Comparison of ENCODE assay signal across 8 cellular contexts in genomic region chr1:234478481-234479309, GRCh38. TPM values are rescaled to one million over a fixed set of nuclear protein-coding genes. Genes with fewer than 3 reads are reported as not detected.
A peak's percentile ranks its signal among the peaks of the same experiment; 100 is the strongest.
DNase-seq lines count a peak whose midpoint lies in the region; ATAC-seq and TF ChIP-seq lines count a peak whose summit lies in the region.

Gene TARBP1, minus strand, starts transcription at chr1:234479179. Its CDS starts 76 bp downstream, at chr1:234479103.

- H2AFZ ChIP-seq in GM23248 = peak within 1 kb of the TSS; percentile 96
- H2AFZ ChIP-seq in neuron (ENCODE audit: low read depth, low read length) = peak within 1 kb of the TSS; percentile 88

- TF ChIP-seq POLR2A in Raji (IDR thresholded peaks at IDR 0.05; ENCODE audit: insufficient read depth, low read depth, low read length) = peak; percentile 84

- H3K9ac ChIP-seq in GM23248 = peak within 1 kb of the TSS; percentile 79
- peak within 1 kb of the TSS in 4 of 5 donors; percentile 31 to 77 (median 70) for H3K9ac ChIP-seq in subcutaneous abdominal adipose tissue (ENCODE audit: low read length in 5 of 5)

- peaks cover 10% of the 10 kb centered on the region for H3F3A ChIP-seq in GM23248 (ENCODE audit: insufficient read depth)

- in situ Hi-C loops in GM23248 (cut with MboI) = loop anchor here (25.0 kb wide), 1 partner anchor 259 kb away; no protein-coding TSS in a partner anchor

- H3K4me2 ChIP-seq in GM23248 (ENCODE audit: unreplicated experiment) = peak within 1 kb of the TSS; percentile 93

- H3K36me3 ChIP-seq in GM23248 (ENCODE audit: low read depth) = no peaks in the 10 kb centered on the region
- no peaks in the 10 kb centered on the region for H3K36me3 ChIP-seq in neuron (ENCODE audit: insufficient read depth, low read length)
- no peaks in the 10 kb centered on the region for H3K36me3 ChIP-seq in subcutaneous abdominal adipose tissue (ENCODE audit: control insufficient read depth in 5 of 5, insufficient read depth in 5 of 5, low read length in 5 of 5)

- peaks cover 20% of the 10 kb centered on the region for H3K79me2 ChIP-seq in GM23248 (ENCODE audit: insufficient read depth)

- H3K4me1 ChIP-seq in GM23248 (ENCODE audit: insufficient read depth) (no peaks in the 10 kb centered on the region), foreskin keratinocyte (no peaks in the 10 kb centered on the region), neuron (ENCODE audit: insufficient read depth, low read length) (peaks cover 6% of the 10 kb centered on the region), subcutaneous abdominal adipose tissue (ENCODE audit: control insufficient read depth in 5 of 5, insufficient read depth in 5 of 5, low read length in 5 of 5) (peaks cover 0 to 19% (median 15%) of the 10 kb centered on the region in 5 donors)

- peak; percentile 82 for ATAC-seq in foreskin keratinocyte

- H3K4me3 ChIP-seq in GM23248 (peak within 1 kb of the TSS; percentile 92), neuron (ENCODE audit: low read length) (peak within 1 kb of the TSS; percentile 96), subcutaneous abdominal adipose tissue (ENCODE audit: low read depth in 1 of 5, low read length in 5 of 5) (peak within 1 kb of the TSS; percentile 73 to 90 (median 84))

- H3K27me3 ChIP-seq in GM23248 (replicated peaks; ENCODE audit: insufficient read depth) (no peaks in the 10 kb centered on the region), foreskin keratinocyte (no peaks in the 10 kb centered on the region), neuron (ENCODE audit: insufficient read depth, low read length) (peaks cover 8% of the 10 kb centered on the region), subcutaneous abdominal adipose tissue (ENCODE audit: control insufficient read depth in 5 of 5, insufficient read depth in 4 of 5, low read length in 5 of 5) (no peaks in the 10 kb centered on the region)

- TF ChIP-seq CTCF in foreskin keratinocyte (conservative IDR thresholded peaks at IDR 0.05) = peak; percentile 55

- peak within 1 kb of the TSS; percentile 61 for H3K27ac ChIP-seq in GM23248
- peak within 1 kb of the TSS; percentile 61 for H3K27ac ChIP-seq in foreskin keratinocyte
- no peak within 1 kb of the TSS for H3K27ac ChIP-seq in subcutaneous abdominal adipose tissue (ENCODE audit: low read depth, low read length)

- no peaks in the 10 kb centered on the region for H3K9me2 ChIP-seq in GM23248 (ENCODE audit: insufficient read depth)

- H3K9me3 ChIP-seq in GM23248 (ENCODE audit: low read depth) (no peaks in the 10 kb centered on the region), neuron (ENCODE audit: low read length) (no peaks in the 10 kb centered on the region), subcutaneous abdominal adipose tissue (ENCODE audit: control insufficient read depth in 5 of 5, low read length in 5 of 5) (no peaks in the 10 kb centered on the region)

- 1% methylated on average over 64 to 76 of the region's 122 CpGs for WGBS in GM23248 (ENCODE audit: low coverage in 1 of 2, low lambda C conversion rate in 2 of 2, missing lambda C conversion rate in 2 of 2), 2 experiments

- DNase-seq in ELR (ENCODE audit: low read depth) (peak; percentile 81), GM23248 (peak; percentile 91), Kasumi-1 (lab: John Stamatoyannopoulos, UW) (peak; percentile 69 to 75), activated gamma-delta T cell (lab: John Stamatoyannopoulos, UW) (peak; percentile 57), foreskin keratinocyte (peak in 1 of 2 donors; percentile 62)

- no peaks in the 10 kb centered on the region for H4K20me1 ChIP-seq in GM23248 (ENCODE audit: insufficient read depth)

RNA-seq across cellular contexts. Expression of gene TARBP1, which starts in this region (rescaled TPM):
- 11.9 and 61.0 TPM in 2 replicates for total RNA-seq in GM23248 (2014; rRNA removed; shearing (Covaris generic))
- polyA plus RNA-seq in GM23248 (2016; fragmentation: Nextera tagmentation; extraction: Ambion mirVana) = 5.2 and 5.7 TPM in 2 replicates
- 15.3 and 20.1 TPM in 2 replicates for total RNA-seq in foreskin keratinocyte
- polyA plus RNA-seq in foreskin keratinocyte = 9.6 and 12.2 TPM in 2 replicates
